8 cellular contexts compared by ENCODE assay signal in the genomic region with DNA sequence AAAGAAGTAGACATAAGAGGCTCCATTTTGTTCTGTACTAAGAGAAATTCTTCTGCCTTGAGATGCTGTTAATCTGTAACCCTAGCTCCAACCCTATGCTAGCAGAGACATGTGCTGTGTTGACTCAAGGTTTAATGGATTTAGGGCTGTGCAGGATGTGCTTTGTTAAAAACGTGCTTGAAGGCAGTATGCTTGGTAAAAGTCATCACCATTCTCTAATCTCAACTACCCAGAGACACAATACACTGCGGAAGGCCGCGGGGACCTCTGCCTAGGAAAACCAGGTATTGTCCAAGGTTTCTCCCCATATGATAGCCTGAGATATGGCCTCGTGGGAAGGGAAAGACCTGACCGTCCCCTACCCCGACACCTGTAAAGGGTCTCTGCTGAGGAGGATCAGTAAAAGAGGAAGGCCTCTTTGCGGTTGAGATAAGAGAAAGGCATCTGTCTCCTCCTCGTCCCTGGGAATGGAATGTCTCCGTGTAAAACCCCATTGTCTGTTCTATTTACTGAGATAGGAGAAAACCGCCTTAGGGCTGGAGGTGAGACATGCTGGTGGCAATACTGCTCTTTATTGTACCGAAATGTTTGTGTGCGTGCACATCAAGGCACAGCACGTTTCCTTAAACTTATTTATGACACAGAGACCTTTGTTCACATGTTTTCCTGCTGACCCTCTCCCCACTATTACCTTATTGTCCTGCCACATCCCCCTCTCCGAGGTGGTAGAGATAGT. TPM values are rescaled to one million over a fixed set of nuclear protein-coding genes. Genes with fewer than 3 reads are reported as not detected.
A peak's percentile ranks its signal among the peaks of the same experiment; 100 is the strongest.
DNase-seq lines count a peak whose midpoint lies in the region; ATAC-seq, FAIRE-seq and TF ChIP-seq lines count a peak whose summit lies in the region.
"Not testable (repeated sequence)": the region's sequence is repeated elsewhere in the genome, so short reads cannot be mapped to it uniquely, and the experiment has no call there.

No MANE protein-coding gene starts in this region.

- not testable (repeated sequence) for TF ChIP-seq EP300 in K562 (IDR thresholded peaks at IDR 0.05; ENCODE audit: low read length)

- not testable (repeated sequence) for BruUV-seq in K562 (replicated peaks; lab: Mats Ljungman, UMichigan)

- not testable (repeated sequence) for DNase-seq in activated CD4-positive, alpha-beta T cell treated with anti-CD3 and anti-CD28 coated beads, Interleukin-2, amount 10 ng/mL, durations not matched to agents 7 days and 5 days; K562 (ENCODE audit: extremely low read depth in 1 of 4, low spot score in 3 of 4); left ventricle myocardium inferior; memory B cell (ENCODE audit: low spot score in 2 of 2); neural crest cell (ENCODE audit: low read depth, low spot score)

- H3K4me1 Mint-ChIP-seq in activated CD4-positive, alpha-beta T cell treated with anti-CD3 and anti-CD28 coated beads, Interleukin-2, amount 10 ng/mL, durations not matched to agents 7 days and 5 days = peaks cover 21% of the 10 kb centered on the region
- peaks cover 19% of the 10 kb centered on the region for H3K4me1 Mint-ChIP-seq in memory B cell
- H3K4me1 Mint-ChIP-seq in neural crest cell = peaks cover 21% of the 10 kb centered on the region

- CTCF ChIA-PET in activated CD4-positive, alpha-beta T cell treated with anti-CD3 and anti-CD28 coated beads, Interleukin-2, amount 10 ng/mL, durations not matched to agents 7 days and 5 days (lab: Charles Lee); K562 (lab: Yijun Ruan, JAX; ENCODE audit: low intra/inter-chr PET ratio): not testable (repeated sequence)

- H3K4me3 Mint-ChIP-seq in activated CD4-positive, alpha-beta T cell treated with anti-CD3 and anti-CD28 coated beads, Interleukin-2, amount 10 ng/mL, durations not matched to agents 7 days and 5 days = peak overlapping the region; percentile 85
- not testable (repeated sequence) for H3K4me3 Mint-ChIP-seq in memory B cell
- peak overlapping the region; percentile 91 for H3K4me3 Mint-ChIP-seq in neural crest cell

- not testable (repeated sequence) for H2AFZ ChIP-seq in Loucy (ENCODE audit: low read length); K562 (ENCODE audit: low read depth, low read length)

- not testable (repeated sequence) for H3K27me3 ChIP-seq in BLaER1; DOHH2 (ENCODE audit: control insufficient read depth, low read length); Loucy (ENCODE audit: insufficient read depth, low read length, poor library complexity, severe bottlenecking); K562 (ENCODE audit: control insufficient read depth in 2 of 2, insufficient read depth in 2 of 2, low read length in 2 of 2); left ventricle myocardium inferior (ENCODE audit: low read depth)

- in situ Hi-C loops in K562 (cut with MboI) = not testable (repeated sequence)

- H3K9me1 ChIP-seq in K562 (ENCODE audit: control insufficient read depth, insufficient read depth, low read length) = not testable (repeated sequence)

- not testable (repeated sequence) for H3K27ac ChIP-seq in BLaER1; DOHH2 (ENCODE audit: low read depth, low read length); K562 (ENCODE audit: extremely low read depth, low read depth, low read length); left ventricle myocardium inferior (replicated peaks)

- not testable (repeated sequence) for H3F3A ChIP-seq in DOHH2 (ENCODE audit: control insufficient read depth, insufficient read depth); Loucy (ENCODE audit: low read depth)

- peaks cover 16% of the 10 kb centered on the region for H3K79me2 ChIP-seq in DOHH2 (ENCODE audit: control insufficient read depth, low read length)
- peaks cover 43% of the 10 kb centered on the region for H3K79me2 ChIP-seq in Loucy (ENCODE audit: insufficient read depth, low read length)
- H3K79me2 ChIP-seq in K562 (ENCODE audit: control insufficient read depth, insufficient read depth, low read length) = peaks cover 26% of the 10 kb centered on the region

- H3K9me3 ChIP-seq in BLaER1 = peaks cover 73% of the 10 kb centered on the region
- H3K9me3 ChIP-seq in DOHH2 (ENCODE audit: control insufficient read depth, insufficient read depth, low read length) = peaks cover 50% of the 10 kb centered on the region
- H3K9me3 ChIP-seq in Loucy (ENCODE audit: insufficient read depth, low read depth, low read length) = not testable (repeated sequence)
- peaks cover 12% of the 10 kb centered on the region for H3K9me3 ChIP-seq in K562 (replicated peaks; ENCODE audit: control insufficient read depth, insufficient read depth, low read depth, low read length)
- peaks cover 55% of the 10 kb centered on the region for H3K9me3 ChIP-seq in left ventricle myocardium inferior (replicated peaks)

- not testable (repeated sequence) for TF ChIP-seq RAD21 in K562 (CRISPR knock-in tag; conservative IDR thresholded peaks at IDR 0.05 in 1 of 2, IDR thresholded peaks at IDR 0.05 in 1 of 2)

- H3K27ac Mint-ChIP-seq in activated CD4-positive, alpha-beta T cell treated with anti-CD3 and anti-CD28 coated beads, Interleukin-2, amount 10 ng/mL, durations not matched to agents 7 days and 5 days; neural crest cell (ENCODE audit: unreplicated experiment): not testable (repeated sequence)
- H3K27ac Mint-ChIP-seq in memory B cell = peak overlapping the region; percentile 93

- H3K36me3 Mint-ChIP-seq in activated CD4-positive, alpha-beta T cell treated with anti-CD3 and anti-CD28 coated beads, Interleukin-2, amount 10 ng/mL, durations not matched to agents 7 days and 5 days (ENCODE audit: low read depth) = peaks cover 81% of the 10 kb centered on the region
- H3K36me3 Mint-ChIP-seq in memory B cell = peaks cover 42% of the 10 kb centered on the region
- H3K36me3 Mint-ChIP-seq in neural crest cell (ENCODE audit: low read depth) = peaks cover 75% of the 10 kb centered on the region

- intact Hi-C loops in K562 (cut with micrococcal nuclease); left ventricle myocardium inferior (cut with micrococcal nuclease): not testable (repeated sequence)

- H3K4me1 ChIP-seq in BLaER1 (peaks cover 20% of the 10 kb centered on the region), DOHH2 (ENCODE audit: control insufficient read depth, low read length) (peaks cover 12% of the 10 kb centered on the region), Loucy (ENCODE audit: insufficient read depth, low read length, poor library complexity, severe bottlenecking) (peaks cover 14% of the 10 kb centered on the region), left ventricle myocardium inferior (peaks cover 18% of the 10 kb centered on the region)
- H3K4me1 ChIP-seq in K562 (replicated peaks in 1 of 2; ENCODE audit: control insufficient read depth in 2 of 2, insufficient read depth in 2 of 2, low read length in 2 of 2) = not testable (repeated sequence)

- H3K4me3 ChIP-seq in BLaER1 (peak overlapping the region; percentile 84; the same call in 1 of the 2 replicates), Loucy (ENCODE audit: low read length, poor library complexity, severe bottlenecking) (peak overlapping the region; percentile 98), left ventricle myocardium inferior (peak overlapping the region; percentile 86)
- not testable (repeated sequence) for H3K4me3 ChIP-seq in DOHH2 (ENCODE audit: low read length); K562

- H4K20me1 ChIP-seq in BLaER1; DOHH2 (ENCODE audit: control insufficient read depth, insufficient read depth, low read depth, low read length); Loucy (ENCODE audit: insufficient read depth, low read length, poor library complexity, severe bottlenecking); K562 (replicated peaks; ENCODE audit: control insufficient read depth, insufficient read depth, low read length): not testable (repeated sequence)

- peaks cover 59% of the 10 kb centered on the region for H3K9me3 Mint-ChIP-seq in activated CD4-positive, alpha-beta T cell treated with anti-CD3 and anti-CD28 coated beads, Interleukin-2, amount 10 ng/mL, durations not matched to agents 7 days and 5 days
- peaks cover 15% of the 10 kb centered on the region for H3K9me3 Mint-ChIP-seq in memory B cell
- peaks cover 31% of the 10 kb centered on the region for H3K9me3 Mint-ChIP-seq in neural crest cell

- not testable (repeated sequence) for TF ChIP-seq POLR2A in K562 (conservative IDR thresholded peaks at IDR 0.05)

- TF ChIP-seq CTCF in DOHH2 (IDR thresholded peaks at IDR 0.05; ENCODE audit: low read depth, low read length, poor library complexity, severe bottlenecking); Loucy (conservative IDR thresholded peaks at IDR 0.05; ENCODE audit: low read length); K562 (IDR thresholded peaks at IDR 0.05 in 2 of 3, conservative IDR thresholded peaks at IDR 0.05 in 1 of 3; ENCODE audit: insufficient read depth in 2 of 3, low read depth in 1 of 3, low read length in 3 of 3); left ventricle myocardium inferior (IDR thresholded peaks at IDR 0.05; ENCODE audit: borderline replicate concordance); neural crest cell (conservative IDR thresholded peaks at IDR 0.05): not testable (repeated sequence)

- not testable (repeated sequence) for H3K9ac ChIP-seq in BLaER1; K562 (ENCODE audit: insufficient read depth in 1 of 2, low read depth in 2 of 2, low read length in 2 of 2)
- peak overlapping the region; percentile 91 for H3K9ac ChIP-seq in Loucy (ENCODE audit: low read depth, low read length, poor library complexity, severe bottlenecking)

- peaks cover 61% of the 10 kb centered on the region for H3K36me3 ChIP-seq in BLaER1
- H3K36me3 ChIP-seq in DOHH2 (ENCODE audit: control insufficient read depth, low read length) = peaks cover 53% of the 10 kb centered on the region
- peaks cover 34% of the 10 kb centered on the region for H3K36me3 ChIP-seq in Loucy (ENCODE audit: insufficient read depth, low read length)
- H3K36me3 ChIP-seq in K562 (ENCODE audit: control insufficient read depth, insufficient read depth, low read length) = peaks cover 40% of the 10 kb centered on the region
- H3K36me3 ChIP-seq in left ventricle myocardium inferior = peaks cover 56% of the 10 kb centered on the region

- not testable (repeated sequence) for FAIRE-seq in K562 (lab: Jason Lieb, UNC)

- POLR2A ChIA-PET in activated CD4-positive, alpha-beta T cell treated with anti-CD3 and anti-CD28 coated beads, Interleukin-2, amount 10 ng/mL, durations not matched to agents 7 days and 5 days (lab: Charles Lee); K562 (lab: Yijun Ruan, JAX): not testable (repeated sequence)

- not testable (repeated sequence) for H3K27me3 Mint-ChIP-seq in activated CD4-positive, alpha-beta T cell treated with anti-CD3 and anti-CD28 coated beads, Interleukin-2, amount 10 ng/mL, durations not matched to agents 7 days and 5 days; memory B cell; neural crest cell (ENCODE audit: low read depth)

- H3K4me2 ChIP-seq in BLaER1 (peak overlapping the region; percentile 91), DOHH2 (ENCODE audit: low read length) (peak overlapping the region; percentile 80; the same call in 1 of the 2 replicates), Loucy (ENCODE audit: low read depth, low read length, poor library complexity, severe bottlenecking) (peak overlapping the region; percentile 89)
- H3K4me2 ChIP-seq in K562 (ENCODE audit: insufficient read depth, low read length) = not testable (repeated sequence)

- ATAC-seq in K562; memory B cell (ENCODE audit: low read depth): not testable (repeated sequence)

- WGBS in K562 (ENCODE audit: insufficient coverage, low coverage, missing lambda C conversion rate) = 87% methylated on average over 13 of the region's 15 CpGs

- not testable (repeated sequence) for H3K9me2 ChIP-seq in DOHH2 (replicated peaks; ENCODE audit: control insufficient read depth, low read length); Loucy (replicated peaks; ENCODE audit: low read depth, low read length)

RNA-seq across cellular contexts. Expression of a gene that starts 1.8 kb away (rescaled TPM):
- total RNA-seq in activated CD4-positive, alpha-beta T cell treated with anti-CD3 and anti-CD28 coated beads, Interleukin-2, amount 10 ng/mL, durations not matched to agents 7 days and 5 days = 1 to 10 TPM; 9.0 to 9.9 TPM
- total RNA-seq in K562 (2011; cell fraction: chromatin; rRNA removed; ENCODE audit: low replicate concordance) = 8.1 and 17.4 TPM in 2 replicates
- 5.3 and 6.6 TPM in 2 replicates for total RNA-seq in K562 (2011; cell fraction: nucleolus; rRNA removed)
- total RNA-seq in K562 (2011; cell fraction: nucleoplasm; rRNA removed) = 8.9 and 9.9 TPM in 2 replicates
- total RNA-seq in K562 (2014; rRNA removed) (7.4 and 11.4 TPM in 2 replicates), K562 (2014; rRNA removed; fragmentation: Illumina TruSeq; extraction: Trizol) (16.3 and 18.7 TPM in 2 replicates), K562 (2015; rRNA removed; fragmentation: Illumina TruSeq; extraction: Trizol) (10.3 and 10.6 TPM in 2 replicates), K562 (2021) (11.7 and 11.9 TPM in 2 replicates), left ventricle myocardium inferior (5.5 TPM), neural crest cell (11.5 and 12.5 TPM in 2 replicates)
- polyA plus RNA-seq in K562 (2011; rRNA removed) (8.6 and 13.6 TPM in 2 replicates), K562 (2014; fragmentation: Illumina TruSeq; extraction: Trizol) (10.9 and 12.3 TPM in 2 replicates), K562 (2014; fragmentation: Nextera tagmentation; extraction: Ambion mirVana) (1 to 10 TPM; 7.2 to 9.4 TPM), K562 (2014; rRNA removed) (4.9 and 6.0 TPM in 2 replicates)
- polyA plus RNA-seq in K562 (2011; cell fraction: cytosol; rRNA removed) = 3.7 and 4.1 TPM in 2 replicates
- polyA plus RNA-seq in K562 (2011; cell fraction: nucleus; rRNA removed) = 5.6 and 6.4 TPM in 2 replicates
- 5.9 and 6.5 TPM in 2 replicates for polyA plus RNA-seq in K562 (2012)
- 15.6 and 19.2 TPM in 2 replicates for polyA minus RNA-seq in K562 (2011; rRNA and poly(A)+ RNA removed)
- 4.9 and 7.1 TPM in 2 replicates for polyA minus RNA-seq in K562 (2011; cell fraction: cytosol; rRNA and poly(A)+ RNA removed)
- 4.8 and 8.2 TPM in 2 replicates for polyA minus RNA-seq in K562 (2011; cell fraction: nucleus; rRNA and poly(A)+ RNA removed)

RNA-seq across cellular contexts. Expression of a gene that starts 18.4 kb away (rescaled TPM):
- total RNA-seq in activated CD4-positive, alpha-beta T cell treated with anti-CD3 and anti-CD28 coated beads, Interleukin-2, amount 10 ng/mL, durations not matched to agents 7 days and 5 days = 10 to 100 TPM; 10.5 to 11.7 TPM
- 7.8 and 13.9 TPM in 2 replicates for total RNA-seq in K562 (2011; cell fraction: chromatin; rRNA removed; ENCODE audit: low replicate concordance)
- 5.3 and 6.4 TPM in 2 replicates for total RNA-seq in K562 (2011; cell fraction: nucleolus; rRNA removed)
- total RNA-seq in K562 (2011; cell fraction: nucleoplasm; rRNA removed) = 7.0 and 7.1 TPM in 2 replicates
- total RNA-seq in K562 (2014; rRNA removed) = 1.2 and 4.4 TPM in 2 replicates
- 3.8 and 4.7 TPM in 2 replicates for total RNA-seq in K562 (2014; rRNA removed; fragmentation: Illumina TruSeq; extraction: Trizol)
- 2.2 and 2.9 TPM in 2 replicates for total RNA-seq in K562 (2015; rRNA removed; fragmentation: Illumina TruSeq; extraction: Trizol)
- 2.2 and 3.0 TPM in 2 replicates for total RNA-seq in K562 (2021)
- 0.69 and 2.7 TPM in 2 replicates for polyA plus RNA-seq in K562 (2011; rRNA removed)
- 0.18 and 0.95 TPM in 2 replicates for polyA plus RNA-seq in K562 (2011; cell fraction: cytosol; rRNA removed)
- 0.29 and 2.6 TPM in 2 replicates for polyA plus RNA-seq in K562 (2011; cell fraction: nucleus; rRNA removed)
- polyA plus RNA-seq in K562 (2012) = 1.8 and 2.3 TPM in 2 replicates
- 2.1 and 2.4 TPM in 2 replicates for polyA plus RNA-seq in K562 (2014; fragmentation: Illumina TruSeq; extraction: Trizol)
- 1 to 10 TPM; 1.2 to 1.8 TPM for polyA plus RNA-seq in K562 (2014; fragmentation: Nextera tagmentation; extraction: Ambion mirVana)
- polyA plus RNA-seq in K562 (2014; rRNA removed) = 2.3 and 2.7 TPM in 2 replicates
- 1.5 and 9.2 TPM in 2 replicates for polyA minus RNA-seq in K562 (2011; rRNA and poly(A)+ RNA removed)
- polyA minus RNA-seq in K562 (2011; cell fraction: cytosol; rRNA and poly(A)+ RNA removed) = 3.1 TPM in 1 of 2 replicates, not detected in the other
- 1.1 and 4.4 TPM in 2 replicates for polyA minus RNA-seq in K562 (2011; cell fraction: nucleus; rRNA and poly(A)+ RNA removed)
- 11.2 TPM for total RNA-seq in left ventricle myocardium inferior
- total RNA-seq in neural crest cell = 11.0 and 11.2 TPM in 2 replicates

RNA-seq across cellular contexts. Expression of a gene that starts 22.2 kb away (rescaled TPM):
- 10 to 100 TPM; 11.9 to 12.6 TPM for total RNA-seq in activated CD4-positive, alpha-beta T cell treated with anti-CD3 and anti-CD28 coated beads, Interleukin-2, amount 10 ng/mL, durations not matched to agents 7 days and 5 days
- 15.9 and 32.0 TPM in 2 replicates for total RNA-seq in K562 (2011; cell fraction: chromatin; rRNA removed; ENCODE audit: low replicate concordance)
- 8.2 and 9.1 TPM in 2 replicates for total RNA-seq in K562 (2011; cell fraction: nucleolus; rRNA removed)
- 13.6 and 17.8 TPM in 2 replicates for total RNA-seq in K562 (2011; cell fraction: nucleoplasm; rRNA removed)
- total RNA-seq in K562 (2014; rRNA removed) (2.6 and 3.2 TPM in 2 replicates), K562 (2014; rRNA removed; fragmentation: Illumina TruSeq; extraction: Trizol) (6.8 and 8.7 TPM in 2 replicates), K562 (2015; rRNA removed; fragmentation: Illumina TruSeq; extraction: Trizol) (4.1 and 5.5 TPM in 2 replicates), K562 (2021) (4.5 TPM in 2 replicates), left ventricle myocardium inferior (7.8 TPM), neural crest cell (19.9 and 22.5 TPM in 2 replicates)
- polyA plus RNA-seq in K562 (2011; rRNA removed) (4.5 and 4.9 TPM in 2 replicates), K562 (2014; fragmentation: Illumina TruSeq; extraction: Trizol) (4.0 and 5.1 TPM in 2 replicates), K562 (2014; fragmentation: Nextera tagmentation; extraction: Ambion mirVana) (1 to 10 TPM; 2.8 to 3.5 TPM), K562 (2014; rRNA removed) (3.0 and 3.4 TPM in 2 replicates)
- 1.0 and 2.1 TPM in 2 replicates for polyA plus RNA-seq in K562 (2011; cell fraction: cytosol; rRNA removed)
- polyA plus RNA-seq in K562 (2011; cell fraction: nucleus; rRNA removed) = 8.5 and 10.9 TPM in 2 replicates
- polyA plus RNA-seq in K562 (2012) = 5.5 and 5.8 TPM in 2 replicates
- 10.4 and 15.0 TPM in 2 replicates for polyA minus RNA-seq in K562 (2011; rRNA and poly(A)+ RNA removed)
- polyA minus RNA-seq in K562 (2011; cell fraction: cytosol; rRNA and poly(A)+ RNA removed) = 1.6 and 1.9 TPM in 2 replicates
- 5.0 and 9.1 TPM in 2 replicates for polyA minus RNA-seq in K562 (2011; cell fraction: nucleus; rRNA and poly(A)+ RNA removed)

RNA-seq across cellular contexts. Expression of a gene that starts 39.8 kb away (rescaled TPM):
- 10 to 100 TPM; 15.5 to 17.8 TPM for total RNA-seq in activated CD4-positive, alpha-beta T cell treated with anti-CD3 and anti-CD28 coated beads, Interleukin-2, amount 10 ng/mL, durations not matched to agents 7 days and 5 days
- 2.4 and 5.7 TPM in 2 replicates for total RNA-seq in K562 (2011; cell fraction: chromatin; rRNA removed; ENCODE audit: low replicate concordance)
- total RNA-seq in K562 (2011; cell fraction: nucleolus; rRNA removed) = 1.8 and 2.5 TPM in 2 replicates
- total RNA-seq in K562 (2011; cell fraction: nucleoplasm; rRNA removed) = 3.5 and 5.0 TPM in 2 replicates
- total RNA-seq in K562 (2014; rRNA removed) (1.8 TPM in 2 replicates), K562 (2014; rRNA removed; fragmentation: Illumina TruSeq; extraction: Trizol) (3.4 and 4.9 TPM in 2 replicates), K562 (2015; rRNA removed; fragmentation: Illumina TruSeq; extraction: Trizol) (3.0 and 3.1 TPM in 2 replicates), K562 (2021) (2.0 and 2.9 TPM in 2 replicates), left ventricle myocardium inferior (8.0 TPM), neural crest cell (6.5 and 6.9 TPM in 2 replicates)
- polyA plus RNA-seq in K562 (2011; rRNA removed) (1.9 and 3.5 TPM in 2 replicates), K562 (2014; fragmentation: Illumina TruSeq; extraction: Trizol) (2.9 TPM in 2 replicates), K562 (2014; fragmentation: Nextera tagmentation; extraction: Ambion mirVana) (1 to 10 TPM; 3.4 to 4.8 TPM), K562 (2014; rRNA removed) (1.6 and 1.7 TPM in 2 replicates)
- polyA plus RNA-seq in K562 (2011; cell fraction: cytosol; rRNA removed) = 0.10 and 1.2 TPM in 2 replicates
- 0.87 and 2.2 TPM in 2 replicates for polyA plus RNA-seq in K562 (2011; cell fraction: nucleus; rRNA removed)
- polyA plus RNA-seq in K562 (2012) = 1.9 and 2.9 TPM in 2 replicates
- 2.3 and 7.2 TPM in 2 replicates for polyA minus RNA-seq in K562 (2011; rRNA and poly(A)+ RNA removed)
- polyA minus RNA-seq in K562 (2011; cell fraction: cytosol; rRNA and poly(A)+ RNA removed) = 1.0 and 1.1 TPM in 2 replicates
- 1.1 and 3.6 TPM in 2 replicates for polyA minus RNA-seq in K562 (2011; cell fraction: nucleus; rRNA and poly(A)+ RNA removed)
